10 cellular contexts compared by ENCODE assay signal in genomic region chr7:50396856-50397255, GRCh38. TPM values are rescaled to one million over a fixed set of nuclear protein-coding genes. Genes with fewer than 3 reads are reported as not detected.
DNase-seq lines count a peak whose midpoint lies in the region; ATAC-seq and TF ChIP-seq lines count a peak whose summit lies in the region.
"Had no signal": no experiment of that assay in that cellular context is flagged by ENCODE, and none has a peak within 500 bp of the region (broad histone marks: within the 10 kb centered on the region; RNA-seq: fewer than 3 reads in every experiment).

No MANE protein-coding gene starts in this region.

- H3K4me1 ChIP-seq in foreskin keratinocyte (no peaks in the 10 kb centered on the region), tibial nerve (peaks cover 0 to 5% (median 1%) of the 10 kb centered on the region in 4 donors)
- H3K4me1 ChIP-seq: HAP-1 had no signal

- intact Hi-C loops in CD14-positive monocyte (cut with micrococcal nuclease) (no loop called here), left cardiac atrium (cut with DNase I) (no loop called here)
- intact Hi-C loops in activated T-helper 1 cell treated with anti-CD3 and anti-CD28 coated beads, Interleukin-12 subunit alpha, Interleukin-12 subunit beta, Interleukin-2, Interleukin-4 antibody, amounts not matched to agents 30 ng/mL and 10 ng/mL and 1 ng/mL, durations not matched to agents 14 hours and 24 hours and 36 hours (cut with micrococcal nuclease), result loop anchor here (1.0 to 2.0 kb wide), 12 partner anchors 25 to 726 kb away; no protein-coding TSS in a partner anchor

- peak overlapping the region in 5 of 7 donors; percentile 5 to 86 (median 48) for H3K27ac Mint-ChIP-seq in CD14-positive monocyte
- peak overlapping the region; percentile 92 for H3K27ac Mint-ChIP-seq in activated T-helper 1 cell treated with anti-CD3 and anti-CD28 coated beads, Interleukin-12 subunit alpha, Interleukin-12 subunit beta, Interleukin-2, Interleukin-4 antibody, amounts not matched to agents 30 ng/mL and 10 ng/mL and 1 ng/mL, durations not matched to agents 14 hours and 24 hours and 36 hours

- H3K27ac ChIP-seq in foreskin keratinocyte (no peak overlapping the region), tibial nerve (no peak overlapping the region)

- H3K27me3 ChIP-seq in foreskin keratinocyte (peaks cover 68% of the 10 kb centered on the region), tibial nerve (peaks cover 0 to 11% of the 10 kb centered on the region in 2 donors)

- peaks cover 75 to 93% of the 10 kb centered on the region in 2 donors for H3K36me3 Mint-ChIP-seq in CD14-positive monocyte
- H3K36me3 Mint-ChIP-seq in activated T-helper 1 cell treated with anti-CD3 and anti-CD28 coated beads, Interleukin-12 subunit alpha, Interleukin-12 subunit beta, Interleukin-2, Interleukin-4 antibody, amounts not matched to agents 30 ng/mL and 10 ng/mL and 1 ng/mL, durations not matched to agents 14 hours and 24 hours and 36 hours (ENCODE audit: low read depth), result peaks cover 70% of the 10 kb centered on the region

- H3K4me3 ChIP-seq in tibial nerve, result no peak overlapping the region
- H3K4me3 ChIP-seq: HAP-1 had no signal

- H3K36me3 ChIP-seq in tibial nerve, result no peaks in the 10 kb centered on the region
- H3K36me3 ChIP-seq: HAP-1 had no signal

- TF ChIP-seq POLR2A in tibial nerve (IDR thresholded peaks at IDR 0.05), result no peak

- H3K27me3 Mint-ChIP-seq in CD14-positive monocyte (ENCODE audit: low read depth in 3 of 3), result peaks cover 0 to 4% (median 0%) of the 10 kb centered on the region in 3 donors
- H3K27me3 Mint-ChIP-seq in activated T-helper 1 cell treated with anti-CD3 and anti-CD28 coated beads, Interleukin-12 subunit alpha, Interleukin-12 subunit beta, Interleukin-2, Interleukin-4 antibody, amounts not matched to agents 30 ng/mL and 10 ng/mL and 1 ng/mL, durations not matched to agents 14 hours and 24 hours and 36 hours (ENCODE audit: insufficient read depth), result no peaks in the 10 kb centered on the region

- H3K9me3 ChIP-seq in tibial nerve, result no peaks in the 10 kb centered on the region
- H3K9me3 ChIP-seq: HAP-1 had no signal

- peak; percentile 7 for ATAC-seq in GM18870 (IDR thresholded peaks at IDR 0.05; ENCODE audit: unreplicated experiment)
- ATAC-seq in HG03095 (IDR thresholded peaks at IDR 0.05; ENCODE audit: unreplicated experiment), result peak; percentile 9
- ATAC-seq in foreskin keratinocyte, result no peak
- ATAC-seq in left cardiac atrium, result no peak
- ATAC-seq: left ventricle myocardium superior had no signal

- TF ChIP-seq CTCF in CD14-positive monocyte (IDR thresholded peaks at IDR 0.05), result no peak
- no peak for TF ChIP-seq CTCF in foreskin keratinocyte (conservative IDR thresholded peaks at IDR 0.05)
- TF ChIP-seq CTCF in tibial nerve (IDR thresholded peaks at IDR 0.05), result no peak

- no peak for DNase-seq in CD14-positive monocyte (ENCODE audit: low spot score)
- no peak for DNase-seq in activated T-helper 1 cell treated with anti-CD3 and anti-CD28 coated beads, Interleukin-12 subunit alpha, Interleukin-12 subunit beta, Interleukin-2, Interleukin-4 antibody, amounts not matched to agents 30 ng/mL and 10 ng/mL and 1 ng/mL, durations not matched to agents 14 hours and 24 hours and 36 hours (ENCODE audit: low spot score)
- no peak for DNase-seq in GF-D8 (lab: John Stamatoyannopoulos, UW)
- DNase-seq in foreskin keratinocyte, result no peak
- DNase-seq in tibial nerve (ENCODE audit: low spot score in 2 of 2), result no peak
- no peak for DNase-seq in left cardiac atrium
- DNase-seq: left ventricle myocardium superior had no signal

- peaks cover 0 to 3% (median 0%) of the 10 kb centered on the region in 7 donors for H3K9me3 Mint-ChIP-seq in CD14-positive monocyte
- H3K9me3 Mint-ChIP-seq in activated T-helper 1 cell treated with anti-CD3 and anti-CD28 coated beads, Interleukin-12 subunit alpha, Interleukin-12 subunit beta, Interleukin-2, Interleukin-4 antibody, amounts not matched to agents 30 ng/mL and 10 ng/mL and 1 ng/mL, durations not matched to agents 14 hours and 24 hours and 36 hours, result no peaks in the 10 kb centered on the region

- no peak overlapping the region for H3K4me3 Mint-ChIP-seq in CD14-positive monocyte
- H3K4me3 Mint-ChIP-seq in activated T-helper 1 cell treated with anti-CD3 and anti-CD28 coated beads, Interleukin-12 subunit alpha, Interleukin-12 subunit beta, Interleukin-2, Interleukin-4 antibody, amounts not matched to agents 30 ng/mL and 10 ng/mL and 1 ng/mL, durations not matched to agents 14 hours and 24 hours and 36 hours, result peak overlapping the region; percentile 62

- 82 to 83% methylated on average over 2 of the region's 2 CpGs for WGBS in tibial nerve, 2 donors

- peaks cover 46% of the 10 kb centered on the region for H3K4me1 Mint-ChIP-seq in CD14-positive monocyte
- peaks cover 74% of the 10 kb centered on the region for H3K4me1 Mint-ChIP-seq in activated T-helper 1 cell treated with anti-CD3 and anti-CD28 coated beads, Interleukin-12 subunit alpha, Interleukin-12 subunit beta, Interleukin-2, Interleukin-4 antibody, amounts not matched to agents 30 ng/mL and 10 ng/mL and 1 ng/mL, durations not matched to agents 14 hours and 24 hours and 36 hours (ENCODE audit: low read depth)

- no peak for TF ChIP-seq EP300 in tibial nerve (IDR thresholded peaks at IDR 0.05)

RNA-seq across cellular contexts. Expression of gene FIGNL1, which starts 53.3 kb away (rescaled TPM):
- polyA plus RNA-seq in CD14-positive monocyte (1 to 10 TPM in 1 of 2 donors, under 1 TPM in 1; 0.55 to 2.4 TPM), foreskin keratinocyte (7.5 and 9.1 TPM in 2 replicates)
- total RNA-seq in activated T-helper 1 cell treated with anti-CD3 and anti-CD28 coated beads, Interleukin-12 subunit alpha, Interleukin-12 subunit beta, Interleukin-2, Interleukin-4 antibody, amounts not matched to agents 30 ng/mL and 10 ng/mL and 1 ng/mL, durations not matched to agents 14 hours and 24 hours and 36 hours, result 41.6 and 45.4 TPM in 2 replicates
- total RNA-seq in foreskin keratinocyte (29.5 and 33.5 TPM in 2 replicates), tibial nerve (1 to 10 TPM; 4.6 to 9.6 (median 6.6) TPM), left cardiac atrium (1 to 10 TPM; 4.6 to 6.1 TPM)

Comparison
In these comparisons a context has a peak if more than half of its experiments do, and no peak if none do; other contexts are left out.
1. ATAC-seq: peak in GM18870 (single experiment) and HG03095 (single experiment); none in foreskin keratinocyte (single experiment) and left cardiac atrium (0 of 2).